In genomic region chrX:125758819-125759218, GRCh38 we compare ENCODE assay signal across 27 cellular contexts.
"Had no signal": no experiment of that assay in that cellular context is flagged by ENCODE, and none has a peak within 500 bp of the region (broad histone marks: within the 10 kb centered on the region; RNA-seq: fewer than 3 reads in every experiment).

No MANE protein-coding gene starts in this region.

- ATAC-seq: left lobe of liver; lower lobe of right lung; naive thymus-derived CD8-positive, alpha-beta T cell; pancreas; stimulated activated memory B cell treated with anti-CD40 and anti-IgM and Interleukin-4, amounts not matched to agents 10 μg/mL and 1 μg/mL and 100 μg/mL, for 72 hours; stimulated activated naive CD8-positive, alpha-beta T cell treated with anti-CD3 and anti-CD28 coated beads, Interleukin-15, amount 100 ng/mL, for 72 hours; upper lobe of right lung had no signal

- H3K27me3 ChIP-seq: pancreas, sigmoid colon, testis, thyroid gland, upper lobe of right lung had no signal

- H3K4me2 ChIP-seq: smooth muscle cell had no signal

- FAIRE-seq: urothelium cell line had no signal

- H3K36me3 ChIP-seq: lower lobe of right lung, pancreas, prostate gland, sigmoid colon, thyroid gland, upper lobe of right lung had no signal

- DNase-seq: hypothalamus; islet precursor cell; lower lobe of right lung; mammary epithelial cell; mesenchymal stem cell; naive thymus-derived CD8-positive, alpha-beta T cell; nucleus accumbens; posterior cingulate gyrus; retina; sigmoid colon; stimulated activated CD4-positive, alpha-beta T cell treated with anti-CD3 and anti-CD28 coated beads, Interleukin-1b, Interleukin-23, amount 100 ng/mL, for 48 hours; stimulated activated CD4-positive, alpha-beta T cell treated with anti-CD3 and anti-CD28 coated beads, Interleukin-2, amount 100 ng/mL, for 48 hours; stimulated activated CD4-positive, alpha-beta T cell treated with anti-CD3 and anti-CD28 coated beads, Interleukin-4, amount 100 ng/mL, for 4 hours; stimulated activated CD8-positive, alpha-beta memory T cell treated with anti-CD3 and anti-CD28 coated beads, Interleukin-4, amount 100 ng/mL, for 48 hours; stimulated activated naive CD4-positive, alpha-beta T cell treated with Interleukin-2 at 50 U/mL for 16 hours; stimulated activated naive CD8-positive, alpha-beta T cell treated with anti-CD3 and anti-CD28 coated beads, Interleukin-15, amount 100 ng/mL, for 72 hours; substantia nigra; testis; trophoblast cell; upper lobe of right lung had no signal

- H3K27ac ChIP-seq: lower lobe of right lung, pancreas, prostate gland, sigmoid colon, testis, thyroid gland, upper lobe of right lung had no signal

- H3K4me3 ChIP-seq: lower lobe of right lung, pancreas, prostate gland, sigmoid colon, smooth muscle cell, testis, thyroid gland, upper lobe of right lung had no signal

- H3K4me1 ChIP-seq: lower lobe of right lung, pancreas, prostate gland, sigmoid colon, testis, thyroid gland, upper lobe of right lung had no signal

- H3K9me3 ChIP-seq: lower lobe of right lung, pancreas, prostate gland, testis, thyroid gland, upper lobe of right lung had no signal
